ENCODE assay signal across 8 cellular contexts in genomic region chr14:67619446-67620216, GRCh38. TPM values are rescaled to one million over a fixed set of nuclear protein-coding genes. Genes with fewer than 3 reads are reported as not detected.
A peak's percentile ranks its signal among the peaks of the same experiment; 100 is the strongest.
DNase-seq lines count a peak whose midpoint lies in the region; ATAC-seq lines count a peak whose summit lies in the region.

Gene ARG2, plus strand, starts transcription at chr14:67619920. Its CDS starts 58 bp downstream, at chr14:67619978.

- H3K4me1 Mint-ChIP-seq in activated CD8-positive, alpha-beta memory T cell treated with anti-CD3 and anti-CD28 coated beads, Interleukin-2, amount 10 ng/mL, durations not matched to agents 7 days and 5 days, result peaks cover 34% of the 10 kb centered on the region

- no peak within 1 kb of the TSS for H2BK5ac ChIP-seq in mesendoderm (ENCODE audit: low read length)

- no peaks in the 10 kb centered on the region for H3K9me3 ChIP-seq in endocrine pancreas (ENCODE audit: control insufficient read depth, low read length)

- H3K23ac ChIP-seq in mesendoderm (ENCODE audit: low read length), result peak within 1 kb of the TSS; percentile 57

- H3K18ac ChIP-seq in mesendoderm (ENCODE audit: low read length), result no peak within 1 kb of the TSS

- DNase-seq in COLO668 (lab: John Stamatoyannopoulos, UW; ENCODE audit: unreplicated experiment) (peak; percentile 100), HT-29 (ENCODE audit: low spot score) (peak; percentile 85), mesendoderm (peak; percentile 99)
- peak; percentile 89 for DNase-seq in NK-92 treated with Interleukin-12 subunit alpha and Interleukin-12 subunit beta, amount 100 ng/mL, for 24 hours (lab: John Stamatoyannopoulos, UW)
- DNase-seq in activated CD8-positive, alpha-beta memory T cell treated with anti-CD3 and anti-CD28 coated beads, Interleukin-2, amount 10 ng/mL, durations not matched to agents 7 days and 5 days, result peak; percentile 98
- DNase-seq in stimulated activated CD8-positive, alpha-beta memory T cell treated with anti-CD3 and anti-CD28 coated beads, Interleukin-15, amount 100 ng/mL, for 1 hour (ENCODE audit: low read depth), result peak; percentile 94

- H3K79me1 ChIP-seq in mesendoderm (ENCODE audit: low read length), result no peaks in the 10 kb centered on the region

- H3K27ac ChIP-seq in mesendoderm (ENCODE audit: low read depth, low read length), result no peak within 1 kb of the TSS

- H4K8ac ChIP-seq in mesendoderm (ENCODE audit: low read depth, low read length), result no peak within 1 kb of the TSS

- no peak within 1 kb of the TSS for H2AK5ac ChIP-seq in mesendoderm (ENCODE audit: low read length)

- H3K4ac ChIP-seq in mesendoderm (ENCODE audit: low read depth, low read length), result no peak within 1 kb of the TSS

- peaks cover 18% of the 10 kb centered on the region for H3K27me3 Mint-ChIP-seq in activated CD8-positive, alpha-beta memory T cell treated with anti-CD3 and anti-CD28 coated beads, Interleukin-2, amount 10 ng/mL, durations not matched to agents 7 days and 5 days

- H3K36me3 ChIP-seq in endocrine pancreas (ENCODE audit: control insufficient read depth, insufficient read depth, low read length) (no peaks in the 10 kb centered on the region), mesendoderm (ENCODE audit: control insufficient read depth, insufficient read depth, low read length) (no peaks in the 10 kb centered on the region)

- H3K36me3 Mint-ChIP-seq in activated CD8-positive, alpha-beta memory T cell treated with anti-CD3 and anti-CD28 coated beads, Interleukin-2, amount 10 ng/mL, durations not matched to agents 7 days and 5 days, result peaks cover 6% of the 10 kb centered on the region

- H3K79me2 ChIP-seq in mesendoderm (ENCODE audit: control insufficient read depth, insufficient read depth, low read length), result no peaks in the 10 kb centered on the region

- CTCF ChIA-PET in activated CD8-positive, alpha-beta memory T cell treated with anti-CD3 and anti-CD28 coated beads, Interleukin-2, amount 10 ng/mL, durations not matched to agents 7 days and 5 days (lab: Charles Lee), result interaction anchor here (0.6 to 3.4 kb wide), 26 partner anchors 9 to 192 kb away, joined by 3 to 96 read pairs (median 3); partner anchors contain the start of genes PIGH, PLEKHH1, RDH12 and VTI1B

- H3K27ac Mint-ChIP-seq in activated CD8-positive, alpha-beta memory T cell treated with anti-CD3 and anti-CD28 coated beads, Interleukin-2, amount 10 ng/mL, durations not matched to agents 7 days and 5 days, result peak within 1 kb of the TSS; percentile 82

- H3K4me3 Mint-ChIP-seq in activated CD8-positive, alpha-beta memory T cell treated with anti-CD3 and anti-CD28 coated beads, Interleukin-2, amount 10 ng/mL, durations not matched to agents 7 days and 5 days, result peak within 1 kb of the TSS; percentile 81

- H4K5ac ChIP-seq in mesendoderm (ENCODE audit: low read length), result no peak within 1 kb of the TSS

- peak; percentile 84 for ATAC-seq in GM21360 (IDR thresholded peaks at IDR 0.05; ENCODE audit: unreplicated experiment)
- peak; percentile 92 for ATAC-seq in activated CD8-positive, alpha-beta memory T cell treated with anti-CD3 and anti-CD28 coated beads, Interleukin-2, amount 10 ng/mL, durations not matched to agents 7 days and 5 days

- H3K4me2 ChIP-seq in mesendoderm (ENCODE audit: low read length), result peak within 1 kb of the TSS; percentile 86

- no peak within 1 kb of the TSS for H2BK15ac ChIP-seq in mesendoderm (replicated peaks; ENCODE audit: low read depth)

- no peaks in the 10 kb centered on the region for H3K27me3 ChIP-seq in endocrine pancreas (ENCODE audit: control insufficient read depth, insufficient read depth, low read length)
- H3K27me3 ChIP-seq in mesendoderm (ENCODE audit: insufficient read depth, low read length, poor library complexity), result no peaks in the 10 kb centered on the region

- no CpG with 5 or more reads among the region's 62 CpGs for WGBS in mesendoderm (ENCODE audit: extremely low coverage, insufficient coverage, low lambda C conversion rate)

- peak within 1 kb of the TSS; percentile 93 for H3K56ac ChIP-seq in mesendoderm (ENCODE audit: low read length)

- H3K4me3 ChIP-seq in endocrine pancreas (ENCODE audit: control insufficient read depth, insufficient read depth, low read length) (peak within 1 kb of the TSS; percentile 66), mesendoderm (ENCODE audit: low read length) (peak within 1 kb of the TSS; percentile 84)

- peak within 1 kb of the TSS; percentile 86 for H3K9ac ChIP-seq in endocrine pancreas (ENCODE audit: control insufficient read depth, insufficient read depth, low read length)
- peak within 1 kb of the TSS; percentile 86 for H3K9ac ChIP-seq in mesendoderm (ENCODE audit: low read length)

- H2BK120ac ChIP-seq in mesendoderm (ENCODE audit: low read depth, low read length), result no peak within 1 kb of the TSS

- H3K9me3 Mint-ChIP-seq in activated CD8-positive, alpha-beta memory T cell treated with anti-CD3 and anti-CD28 coated beads, Interleukin-2, amount 10 ng/mL, durations not matched to agents 7 days and 5 days (ENCODE audit: low read depth), result no peaks in the 10 kb centered on the region

- H3K4me1 ChIP-seq in endocrine pancreas (ENCODE audit: control insufficient read depth, insufficient read depth, low read length), result peaks cover 16% of the 10 kb centered on the region
- peaks cover 2% of the 10 kb centered on the region for H3K4me1 ChIP-seq in mesendoderm (ENCODE audit: control insufficient read depth, low read depth, low read length)

RNA-seq across cellular contexts. Expression of gene ARG2, which starts in this region (rescaled TPM):
- 4.4 and 4.5 TPM in 2 replicates for total RNA-seq in HT-29 (2014; rRNA removed; shearing (Covaris generic))
- 10 to 100 TPM in 1 of 2 experiments, 1 to 10 TPM in 1; 6.2 to 13.6 TPM for total RNA-seq in activated CD8-positive, alpha-beta memory T cell treated with anti-CD3 and anti-CD28 coated beads, Interleukin-2, amount 10 ng/mL, durations not matched to agents 7 days and 5 days
- 28.0 TPM for polyA plus RNA-seq in mesendoderm (2013, experiment 1 of 2)
- polyA plus RNA-seq in mesendoderm (2013, experiment 2 of 2), result 28.3 TPM
